Comparison of ENCODE assay signal across 8 cellular contexts in the genomic region with DNA sequence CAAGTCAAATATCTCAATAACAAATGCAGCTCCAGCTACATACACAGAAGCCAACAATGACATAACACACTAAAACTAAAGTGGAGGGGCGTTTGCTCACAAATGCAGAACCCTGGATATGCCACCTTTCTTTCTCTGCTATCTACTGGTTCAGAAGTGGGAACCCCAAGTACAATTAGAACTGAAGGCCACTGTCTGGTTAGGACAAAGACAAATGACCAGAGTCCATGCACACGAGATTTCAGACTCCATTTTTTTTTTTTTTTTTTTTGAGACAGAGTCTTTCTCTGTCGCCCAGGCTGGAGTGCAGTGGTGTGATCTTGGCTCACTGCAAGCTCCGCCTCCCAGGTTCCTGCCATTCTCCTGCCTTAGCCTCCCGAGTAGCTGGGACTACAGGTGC. TPM values are rescaled to one million over a fixed set of nuclear protein-coding genes. Genes with fewer than 3 reads are reported as not detected.
DNase-seq lines count a peak whose midpoint lies in the region; ATAC-seq and TF ChIP-seq lines count a peak whose summit lies in the region.
"Not testable (repeated sequence)": the region's sequence is repeated elsewhere in the genome, so short reads cannot be mapped to it uniquely, and the experiment has no call there.

No MANE protein-coding gene starts in this region.

- peak overlapping the region; percentile 63; the same call in 1 of the 2 replicates for H3K14ac ChIP-seq in IMR-90 (replicated peaks; ENCODE audit: low read depth, low read length)

- not testable (repeated sequence) for H3K27ac ChIP-seq in CD4-positive, alpha-beta T cell (ENCODE audit: low read depth, low read length); IMR-90 (ENCODE audit: insufficient read depth, low read length)
- H3K27ac ChIP-seq in hepatocyte: peak overlapping the region; percentile 58
- H3K27ac ChIP-seq in transverse colon: peak overlapping the region in 1 of 4 donors; percentile 10

- H3K4ac ChIP-seq in IMR-90 (ENCODE audit: low read depth, low read length): not testable (repeated sequence)

- TF ChIP-seq CTCF in CD4-positive, alpha-beta T cell (IDR thresholded peaks at IDR 0.05); IMR-90 (conservative IDR thresholded peaks at IDR 0.05; ENCODE audit: low read depth, low read length); hepatocyte (IDR thresholded peaks at IDR 0.05; ENCODE audit: poor library complexity); transverse colon (IDR thresholded peaks at IDR 0.05): not testable (repeated sequence)

- TF ChIP-seq RAD21 in IMR-90 (IDR thresholded peaks at IDR 0.05; ENCODE audit: low read length): not testable (repeated sequence)

- not testable (repeated sequence) for H2BK15ac ChIP-seq in IMR-90 (ENCODE audit: low read depth, low read length)

- not testable (repeated sequence) for H4K91ac ChIP-seq in IMR-90 (ENCODE audit: insufficient read depth, low read depth, low read length)

- intact Hi-C loops in CD4-positive, alpha-beta T cell (cut with DNase I, micrococcal nuclease): loop anchor here (5.0 to 10.0 kb wide), 2 partner anchors 77 to 84 kb away; no protein-coding TSS in a partner anchor
- intact Hi-C loops in IMR-90 (cut with micrococcal nuclease): loop anchor here (5.0 to 10.0 kb wide), 2 partner anchors 84 to 313 kb away; no protein-coding TSS in a partner anchor
- intact Hi-C loops in transverse colon (cut with DNase I; ENCODE audit: low total_unique reads): not testable (repeated sequence)

- peaks cover 85% of the 10 kb centered on the region for H3K4me1 Mint-ChIP-seq in CD4-positive, alpha-beta T cell (ENCODE audit: low read depth)
- peaks cover 57% of the 10 kb centered on the region for H3K4me1 Mint-ChIP-seq in T-helper 1 cell treated with Interleukin-12 subunit alpha and Interleukin-12 subunit beta and Interleukin-4 antibody, amounts not matched to agents 30 μg/mL and 1 μg/mL, for 36 hours (ENCODE audit: low read depth)
- peaks cover 51% of the 10 kb centered on the region for H3K4me1 Mint-ChIP-seq in activated naive CD8-positive, alpha-beta T cell treated with anti-CD3 and anti-CD28 coated beads, Interleukin-2, amount 10 ng/mL, durations not matched to agents 7 days and 5 days
- H3K4me1 Mint-ChIP-seq in natural killer cell treated with Interleukin-12 subunit alpha and Interleukin-12 subunit beta and Interleukin-15 and Interleukin-18, amount 100 ng/mL, for 72 hours (ENCODE audit: low read depth in 2 of 2): peaks cover 45% of the 10 kb centered on the region in 2 donors

- not testable (repeated sequence) for H3K23ac ChIP-seq in IMR-90 (ENCODE audit: low read depth, low read length)

- not testable (repeated sequence) for H3K9me3 Mint-ChIP-seq in CD4-positive, alpha-beta T cell; T-helper 1 cell treated with Interleukin-12 subunit alpha and Interleukin-12 subunit beta and Interleukin-4 antibody, amounts not matched to agents 30 μg/mL and 1 μg/mL, for 36 hours; activated naive CD8-positive, alpha-beta T cell treated with anti-CD3 and anti-CD28 coated beads, Interleukin-2, amount 10 ng/mL, durations not matched to agents 7 days and 5 days; natural killer cell treated with Interleukin-12 subunit alpha and Interleukin-12 subunit beta and Interleukin-15 and Interleukin-18, amount 100 ng/mL, for 72 hours

- not testable (repeated sequence) for H3K9me1 ChIP-seq in IMR-90 (ENCODE audit: insufficient read depth, low read length)

- H2AK5ac ChIP-seq in IMR-90 (ENCODE audit: low read depth, low read length): not testable (repeated sequence)

- not testable (repeated sequence) for H2AK9ac ChIP-seq in IMR-90 (replicated peaks; ENCODE audit: low read depth, low read length, poor library complexity)

- DNase-seq in CD4-positive, alpha-beta T cell; IMR-90; activated naive CD8-positive, alpha-beta T cell treated with anti-CD3 and anti-CD28 coated beads, Interleukin-2, amount 10 ng/mL, durations not matched to agents 7 days and 5 days; hepatocyte (ENCODE audit: low spot score); natural killer cell treated with Interleukin-12 subunit alpha and Interleukin-12 subunit beta and Interleukin-15 and Interleukin-18, amount 100 ng/mL, for 72 hours (ENCODE audit: low spot score): not testable (repeated sequence)
- DNase-seq in activated CD8-positive, alpha-beta memory T cell treated with anti-CD3 and anti-CD28 coated beads for 24 hours: peak; percentile 3
- peak; percentile 12 for DNase-seq in transverse colon

- H3K4me3 Mint-ChIP-seq in CD4-positive, alpha-beta T cell; T-helper 1 cell treated with Interleukin-12 subunit alpha and Interleukin-12 subunit beta and Interleukin-4 antibody, amounts not matched to agents 30 μg/mL and 1 μg/mL, for 36 hours; activated naive CD8-positive, alpha-beta T cell treated with anti-CD3 and anti-CD28 coated beads, Interleukin-2, amount 10 ng/mL, durations not matched to agents 7 days and 5 days; natural killer cell treated with Interleukin-12 subunit alpha and Interleukin-12 subunit beta and Interleukin-15 and Interleukin-18, amount 100 ng/mL, for 72 hours: not testable (repeated sequence)

- dilution Hi-C loops in IMR-90 (cut with HindIII; ENCODE audit: low sequenced_read_pairs, unreplicated experiment): not testable (repeated sequence)

- POLR2A ChIA-PET in CD4-positive, alpha-beta T cell (lab: Charles Lee): interaction anchor here (1.1 to 3.3 kb wide), 3 partner anchors 10 to 78 kb away, joined by 3 to 13 read pairs (median 3); no protein-coding TSS in a partner anchor
- POLR2A ChIA-PET in IMR-90 (lab: Charles Lee; ENCODE audit: unreplicated experiment): not testable (repeated sequence)
- POLR2A ChIA-PET in activated naive CD8-positive, alpha-beta T cell treated with anti-CD3 and anti-CD28 coated beads, Interleukin-2, amount 10 ng/mL, durations not matched to agents 7 days and 5 days (lab: Charles Lee): interaction anchor here (0.8 kb wide), 1 partner anchor 1250 kb away, joined by 5 read pairs; no protein-coding TSS in a partner anchor

- H3K79me1 ChIP-seq in IMR-90 (ENCODE audit: low read depth in 1 of 2, low read length in 2 of 2): peaks cover 25 to 69% of the 10 kb centered on the region in 2 experiments

- peaks cover 96% of the 10 kb centered on the region for H3K79me2 ChIP-seq in hepatocyte

- not testable (repeated sequence) for TF ChIP-seq POLR2A in IMR-90 (IDR thresholded peaks at IDR 0.05; ENCODE audit: low read depth, low read length); transverse colon (IDR thresholded peaks at IDR 0.05)

- BruUV-seq in IMR-90 (replicated peaks; lab: Mats Ljungman, UMichigan): not testable (repeated sequence)

- H3K4me3 ChIP-seq in IMR-90 (ENCODE audit: insufficient read depth, low read depth, low read length); hepatocyte; transverse colon: not testable (repeated sequence)

- H2AFZ ChIP-seq in IMR-90 (replicated peaks; ENCODE audit: low read length, poor library complexity); hepatocyte: not testable (repeated sequence)

- H3K36me3 ChIP-seq in IMR-90 (ENCODE audit: control insufficient read depth, insufficient read depth, low read length): peaks cover 13% of the 10 kb centered on the region
- H3K36me3 ChIP-seq in hepatocyte (replicated peaks; ENCODE audit: insufficient read depth, low read depth): not testable (repeated sequence)
- H3K36me3 ChIP-seq in transverse colon: peaks cover 0 to 16% (median 0%) of the 10 kb centered on the region in 4 donors

- not testable (repeated sequence) for H3K27me3 Mint-ChIP-seq in CD4-positive, alpha-beta T cell; T-helper 1 cell treated with Interleukin-12 subunit alpha and Interleukin-12 subunit beta and Interleukin-4 antibody, amounts not matched to agents 30 μg/mL and 1 μg/mL, for 36 hours (ENCODE audit: low read depth); activated naive CD8-positive, alpha-beta T cell treated with anti-CD3 and anti-CD28 coated beads, Interleukin-2, amount 10 ng/mL, durations not matched to agents 7 days and 5 days; natural killer cell treated with Interleukin-12 subunit alpha and Interleukin-12 subunit beta and Interleukin-15 and Interleukin-18, amount 100 ng/mL, for 72 hours

- not testable (repeated sequence) for H4K5ac ChIP-seq in IMR-90 (ENCODE audit: low read depth, low read length)

- not testable (repeated sequence) for H3K56ac ChIP-seq in IMR-90 (ENCODE audit: extremely low read depth, insufficient read depth, low read length)

- not testable (repeated sequence) for H2BK120ac ChIP-seq in IMR-90 (ENCODE audit: low read depth, low read length)

- not testable (repeated sequence) for TF ChIP-seq EP300 in transverse colon (IDR thresholded peaks at IDR 0.05; ENCODE audit: low read depth)

- H3K4me1 ChIP-seq in IMR-90 (ENCODE audit: control insufficient read depth, insufficient read depth, low read length): not testable (repeated sequence)
- H3K4me1 ChIP-seq in hepatocyte (ENCODE audit: insufficient read depth) (peaks cover 21% of the 10 kb centered on the region), transverse colon (peaks cover 5 to 67% (median 26%) of the 10 kb centered on the region in 4 donors)

- H2BK5ac ChIP-seq in IMR-90 (ENCODE audit: low read depth, low read length, poor library complexity, severe bottlenecking): not testable (repeated sequence)

- not testable (repeated sequence) for H3K9me3 ChIP-seq in CD4-positive, alpha-beta T cell (ENCODE audit: control insufficient read depth, low read length); IMR-90 (ENCODE audit: control insufficient read depth, insufficient read depth, low read length); hepatocyte (ENCODE audit: low read depth); transverse colon

- H4K8ac ChIP-seq in IMR-90 (ENCODE audit: low read depth in 2 of 2, low read length in 2 of 2): not testable (repeated sequence)

- CTCF ChIA-PET in CD4-positive, alpha-beta T cell (lab: Charles Lee): interaction anchor here (0.7 kb wide), 1 partner anchor 20 kb away, joined by 3 read pairs; no protein-coding TSS in a partner anchor
- CTCF ChIA-PET in IMR-90 (lab: Yijun Ruan, JAX): interaction anchor here (0.7 kb wide), 1 partner anchor 84 kb away, joined by 3 read pairs; no protein-coding TSS in a partner anchor

- H3K27me3 ChIP-seq in CD4-positive, alpha-beta T cell (ENCODE audit: control insufficient read depth, insufficient read depth, low read length); IMR-90 (ENCODE audit: control insufficient read depth, insufficient read depth, low read length); hepatocyte; transverse colon: not testable (repeated sequence)

- not testable (repeated sequence) for H3K9ac ChIP-seq in IMR-90 (ENCODE audit: low read depth, low read length)

- H3K18ac ChIP-seq in IMR-90 (ENCODE audit: low read depth, low read length): not testable (repeated sequence)

- in situ Hi-C loops in IMR-90 (cut with MboI; ENCODE audit: low sequenced_read_pairs): not testable (repeated sequence)
- in situ Hi-C loops in transverse colon (cut with MboI; ENCODE audit: low pct_ligation_motif_present in 1 of 4, low pct_unique_long_range_greater_than_20kb in 1 of 4, low sequenced_read_pairs in 3 of 4): loop anchor here in 1 of 4 donors (10.0 kb wide), 1 partner anchor 183 kb away; no protein-coding TSS in a partner anchor

- not testable (repeated sequence) for ATAC-seq in CD4-positive, alpha-beta T cell (ENCODE audit: poor library complexity); IMR-90 (ENCODE audit: low read depth); activated naive CD8-positive, alpha-beta T cell treated with anti-CD3 and anti-CD28 coated beads, Interleukin-2, amount 10 ng/mL, durations not matched to agents 7 days and 5 days (ENCODE audit: low read depth); natural killer cell treated with Interleukin-12 subunit alpha and Interleukin-12 subunit beta and Interleukin-15 and Interleukin-18, amount 100 ng/mL, for 72 hours

- peak overlapping the region; percentile 89 for H3K27ac Mint-ChIP-seq in CD4-positive, alpha-beta T cell
- H3K27ac Mint-ChIP-seq in T-helper 1 cell treated with Interleukin-12 subunit alpha and Interleukin-12 subunit beta and Interleukin-4 antibody, amounts not matched to agents 30 μg/mL and 1 μg/mL, for 36 hours: peak overlapping the region; percentile 63
- H3K27ac Mint-ChIP-seq in activated naive CD8-positive, alpha-beta T cell treated with anti-CD3 and anti-CD28 coated beads, Interleukin-2, amount 10 ng/mL, durations not matched to agents 7 days and 5 days: peak overlapping the region; percentile 46
- peak overlapping the region; percentile 92 to 97 for H3K27ac Mint-ChIP-seq in natural killer cell treated with Interleukin-12 subunit alpha and Interleukin-12 subunit beta and Interleukin-15 and Interleukin-18, amount 100 ng/mL, for 72 hours

- H4K20me1 ChIP-seq in IMR-90 (ENCODE audit: insufficient read depth, low read length) (peaks cover 33% of the 10 kb centered on the region; the same call in 1 of the 2 replicates), hepatocyte (ENCODE audit: insufficient read depth, poor library complexity, severe bottlenecking) (peaks cover 92% of the 10 kb centered on the region)

- not testable (repeated sequence) for H2BK20ac ChIP-seq in IMR-90 (ENCODE audit: low read depth, low read length)

- peaks cover 62% of the 10 kb centered on the region for H3K36me3 Mint-ChIP-seq in CD4-positive, alpha-beta T cell (ENCODE audit: low read depth)
- H3K36me3 Mint-ChIP-seq in T-helper 1 cell treated with Interleukin-12 subunit alpha and Interleukin-12 subunit beta and Interleukin-4 antibody, amounts not matched to agents 30 μg/mL and 1 μg/mL, for 36 hours (ENCODE audit: low read depth): peaks cover 25% of the 10 kb centered on the region
- peaks cover 18% of the 10 kb centered on the region for H3K36me3 Mint-ChIP-seq in activated naive CD8-positive, alpha-beta T cell treated with anti-CD3 and anti-CD28 coated beads, Interleukin-2, amount 10 ng/mL, durations not matched to agents 7 days and 5 days
- H3K36me3 Mint-ChIP-seq in natural killer cell treated with Interleukin-12 subunit alpha and Interleukin-12 subunit beta and Interleukin-15 and Interleukin-18, amount 100 ng/mL, for 72 hours: not testable (repeated sequence)

- not testable (repeated sequence) for H3K9me2 ChIP-seq in hepatocyte (replicated peaks; ENCODE audit: insufficient read depth)

- no CpG with 5 or more reads among the region's 5 CpGs for WGBS in IMR-90 (ENCODE audit: extremely low coverage in 2 of 2, insufficient read length in 1 of 2), 2 experiments
- 55% methylated on average over 3 of the region's 5 CpGs for WGBS in hepatocyte (ENCODE audit: low lambda C conversion rate, missing lambda C conversion rate)
- 61 to 76% methylated on average over 3 to 5 of the region's 5 CpGs for WGBS in transverse colon (ENCODE audit: low coverage in 1 of 2), 2 donors

- H3K4me2 ChIP-seq in IMR-90 (ENCODE audit: low read depth, low read length): not testable (repeated sequence)
- H3K4me2 ChIP-seq in hepatocyte: peak overlapping the region; percentile 46

RNA-seq across cellular contexts. Expression of gene EZR, which starts 27.7 kb away (rescaled TPM):
- total RNA-seq in CD4-positive, alpha-beta T cell: 100 to 1,000 TPM; 434 to 449 TPM
- total RNA-seq in IMR-90 (2012; rRNA removed) (145 and 179 TPM in 2 replicates), hepatocyte (395 and 399 TPM in 2 replicates), transverse colon (100 to 1,000 TPM; 149 to 430 (median 319) TPM)
- polyA plus RNA-seq in IMR-90 (2012; rRNA removed) (83.8 and 87.6 TPM in 2 replicates), hepatocyte (616 and 623 TPM in 2 replicates)
- polyA plus RNA-seq in IMR-90 (2012; cell fraction: cytosol; rRNA removed): 48.4 and 65.5 TPM in 2 replicates
- 47.4 and 74.1 TPM in 2 replicates for polyA plus RNA-seq in IMR-90 (2012; cell fraction: nucleus; rRNA removed; ENCODE audit: low replicate concordance)
- total RNA-seq in activated naive CD8-positive, alpha-beta T cell treated with anti-CD3 and anti-CD28 coated beads, Interleukin-2, amount 10 ng/mL, durations not matched to agents 7 days and 5 days: 100 to 1,000 TPM; 235 to 257 TPM
- total RNA-seq in natural killer cell treated with Interleukin-12 subunit alpha and Interleukin-12 subunit beta and Interleukin-15 and Interleukin-18, amount 100 ng/mL, for 72 hours: 100 to 1,000 TPM in 1 of 2 donors, 10 to 100 TPM in 1; 71.0 to 135 TPM
